ENCODE assay signal across 20 cellular contexts in the genomic region with DNA sequence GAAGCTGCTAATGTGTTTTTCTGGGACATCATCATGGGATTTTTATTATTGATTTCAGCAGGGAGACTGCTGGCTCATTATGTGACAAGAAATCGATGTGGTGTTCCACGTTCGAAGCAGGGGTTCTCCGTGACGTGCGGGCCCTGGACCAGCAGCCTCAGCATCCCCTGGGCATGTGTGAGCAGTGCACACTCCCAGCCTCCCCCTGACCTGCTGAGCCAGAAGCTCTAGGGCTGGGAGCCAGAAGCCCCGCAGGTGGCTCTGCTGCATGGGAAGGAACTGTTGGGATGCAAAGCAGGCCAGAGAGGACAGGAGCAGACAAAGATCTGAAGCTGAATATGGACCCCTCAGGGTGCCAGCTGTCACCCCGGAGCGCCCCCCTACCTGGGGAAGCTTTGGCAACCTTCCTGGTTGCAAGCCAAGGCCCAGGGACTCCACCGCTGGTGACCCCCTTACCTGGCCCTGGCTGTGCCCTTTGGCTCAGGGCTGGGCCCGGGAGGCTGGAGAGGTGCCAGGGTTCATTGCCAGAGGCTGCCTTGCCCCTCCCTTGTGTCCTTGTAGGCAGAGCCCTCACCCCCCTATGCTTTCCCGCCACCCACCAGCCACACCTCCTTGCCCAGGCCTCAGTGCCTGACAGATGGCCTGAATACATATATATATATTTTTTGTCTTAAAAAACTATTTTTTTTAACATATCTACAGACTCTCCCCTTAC.
DNase-seq lines count a peak whose midpoint lies in the region; ATAC-seq and TF ChIP-seq lines count a peak whose summit lies in the region.
"Had no signal": no experiment of that assay in that cellular context is flagged by ENCODE, and none has a peak within 500 bp of the region (broad histone marks: within the 10 kb centered on the region; RNA-seq: fewer than 3 reads in every experiment).

No MANE protein-coding gene starts in this region.

- WGBS in body of pancreas, 2 donors: 8 to 10% methylated on average over 6 to 12 of the region's 12 CpGs

- TF ChIP-seq CTCF in body of pancreas (IDR thresholded peaks at IDR 0.05) (no peak), neural progenitor cell (IDR thresholded peaks at IDR 0.05) (no peak), gastrocnemius medialis (IDR thresholded peaks at IDR 0.05 in 4 of 5, conservative IDR thresholded peaks at IDR 0.05 in 1 of 5) (no peak)

- H3K36me3 Mint-ChIP-seq in neural progenitor cell (peaks cover 13% of the 10 kb centered on the region), T-helper 17 cell (ENCODE audit: low read depth) (peaks cover 3% of the 10 kb centered on the region)

- H3K4me1 Mint-ChIP-seq in neural progenitor cell: peaks cover 30% of the 10 kb centered on the region
- peaks cover 32% of the 10 kb centered on the region for H3K4me1 Mint-ChIP-seq in T-helper 17 cell
- H3K4me1 Mint-ChIP-seq: B cell had no signal

- H3K79me2 ChIP-seq in neural progenitor cell (ENCODE audit: low read depth): no peaks in the 10 kb centered on the region

- TF ChIP-seq POLR2A in body of pancreas (IDR thresholded peaks at IDR 0.05): no peak
- TF ChIP-seq POLR2A in gastrocnemius medialis (IDR thresholded peaks at IDR 0.05): no peak

- peak; percentile 84 for DNase-seq in G401 (ENCODE audit: low spot score)
- DNase-seq in NCI-H1092 (lab: John Stamatoyannopoulos, UW): peak; percentile 35
- DNase-seq in body of pancreas: peak; percentile 64 to 77 (median 70)
- DNase-seq in neural progenitor cell (ENCODE audit: low spot score): no peak
- no peak for DNase-seq in T-helper 17 cell
- no peak for DNase-seq in gastrocnemius medialis
- DNase-seq: CD4-positive, alpha-beta T cell; DMS79; MG63; NCI-H1417; NCI-H2029; NCI-H2227 treated with DMSO at 0.1 percent for 48 hours; NCI-H774; Peyer's patch; Right ventricle myocardium superior had no signal

- no peaks in the 10 kb centered on the region for H4K20me1 ChIP-seq in neural progenitor cell (ENCODE audit: low read depth)

- peaks cover 18% of the 10 kb centered on the region for H3K4me1 ChIP-seq in body of pancreas
- H3K4me1 ChIP-seq in neural progenitor cell: peaks cover 17% of the 10 kb centered on the region
- H3K4me1 ChIP-seq in gastrocnemius medialis: no peaks in the 10 kb centered on the region
- H3K4me1 ChIP-seq: Peyer's patch had no signal

- H3K9me3 Mint-ChIP-seq in neural progenitor cell: peaks cover 15% of the 10 kb centered on the region
- H3K9me3 Mint-ChIP-seq: CD4-positive, alpha-beta T cell had no signal

- H3K4me2 ChIP-seq in neural progenitor cell: no peak overlapping the region

- peaks cover 21% of the 10 kb centered on the region for H3F3A ChIP-seq in neural progenitor cell (ENCODE audit: low read depth)

- no peak overlapping the region for H3K27ac ChIP-seq in body of pancreas
- H3K27ac ChIP-seq in neural progenitor cell: no peak overlapping the region
- no peak overlapping the region for H3K27ac ChIP-seq in gastrocnemius medialis
- H3K27ac ChIP-seq: Peyer's patch had no signal

- H3K9me3 ChIP-seq in body of pancreas (no peaks in the 10 kb centered on the region), neural progenitor cell (ENCODE audit: low read depth) (no peaks in the 10 kb centered on the region), T-helper 17 cell (ENCODE audit: control insufficient read depth, low read length, poor library complexity, severe bottlenecking) (no peaks in the 10 kb centered on the region), gastrocnemius medialis (no peaks in the 10 kb centered on the region)
- H3K9me3 ChIP-seq: MG63, Peyer's patch had no signal

- in situ Hi-C loops in G401 (cut with HindIII; ENCODE audit: low sequenced_read_pairs): no loop called here
- in situ Hi-C loops in gastrocnemius medialis (cut with MboI; ENCODE audit: low sequenced_read_pairs in 4 of 4): no loop called here

- H3K4me3 Mint-ChIP-seq in neural progenitor cell (no peak overlapping the region), T-helper 17 cell (no peak overlapping the region)
- H3K4me3 Mint-ChIP-seq: B cell had no signal

- intact Hi-C loops in body of pancreas (cut with DNase I): no loop called here
- intact Hi-C loops in gastrocnemius medialis (cut with DNase I; ENCODE audit: low total_unique reads): no loop called here

- H3K27me3 ChIP-seq in body of pancreas: no peaks in the 10 kb centered on the region
- no peaks in the 10 kb centered on the region for H3K27me3 ChIP-seq in neural progenitor cell
- no peaks in the 10 kb centered on the region for H3K27me3 ChIP-seq in gastrocnemius medialis
- H3K27me3 ChIP-seq: MG63, Peyer's patch had no signal

- ATAC-seq in body of pancreas (peak; percentile 63), T-helper 17 cell (no peak), HG02642 (IDR thresholded peaks at IDR 0.05; ENCODE audit: poor library complexity, unreplicated experiment) (no peak), gastrocnemius medialis (no peak)
- ATAC-seq: HCT116, HepG2, SK-N-SH treated with all-trans-retinoic acid at 6 μM for 48 hours had no signal

- H3K36me3 ChIP-seq in body of pancreas (replicated peaks in 1 of 2; ENCODE audit: insufficient read depth in 1 of 2, low read depth in 2 of 2): no peaks in the 10 kb centered on the region
- no peaks in the 10 kb centered on the region for H3K36me3 ChIP-seq in neural progenitor cell
- no peaks in the 10 kb centered on the region for H3K36me3 ChIP-seq in gastrocnemius medialis
- H3K36me3 ChIP-seq: MG63, Peyer's patch had no signal

- H3K27ac Mint-ChIP-seq in neural progenitor cell (peak overlapping the region; percentile 92), T-helper 17 cell (no peak overlapping the region)
- H3K27ac Mint-ChIP-seq: B cell; CD4-positive, alpha-beta T cell had no signal

- no peak overlapping the region for H3K4me3 ChIP-seq in body of pancreas
- no peak overlapping the region for H3K4me3 ChIP-seq in neural progenitor cell
- H3K4me3 ChIP-seq in gastrocnemius medialis: no peak overlapping the region
- H3K4me3 ChIP-seq: MG63, Peyer's patch had no signal

- H3K27me3 Mint-ChIP-seq in neural progenitor cell (ENCODE audit: insufficient read depth, low read depth): peaks cover 2% of the 10 kb centered on the region
- H3K27me3 Mint-ChIP-seq in T-helper 17 cell: no peaks in the 10 kb centered on the region
- H3K27me3 Mint-ChIP-seq: B cell; CD4-positive, alpha-beta T cell had no signal

- H3K9ac ChIP-seq in neural progenitor cell: no peak overlapping the region

- H2AFZ ChIP-seq in neural progenitor cell (replicated peaks): no peak overlapping the region

Comparison
In these comparisons a context has a peak if more than half of its experiments do, and no peak if none do; other contexts are left out.
1. DNase-seq: peak in G401 (single experiment), NCI-H1092 (single experiment) and body of pancreas (4 of 4); none in neural progenitor cell (single experiment), T-helper 17 cell (0 of 3) and gastrocnemius medialis (0 of 2).